1 cellular context compared by ENCODE assay signal in genomic region chr16:48029768-48030167, GRCh38.
TF ChIP-seq lines count a peak whose summit lies in the region.

No MANE protein-coding gene starts in this region.

TF ChIP-seq in H1, 55 proteins besides CTCF, POLR2A, EP300 and RAD21:
- TF ChIP-seq POLR2AphosphoS5 (IDR thresholded peaks at IDR 0.05; ENCODE audit: low read depth, low read length) (no peak), RXRA (IDR thresholded peaks at IDR 0.05; ENCODE audit: insufficient read depth, low read depth, low read length) (no peak), EZH2 (IDR thresholded peaks at IDR 0.05; ENCODE audit: low read depth, low read length, severe bottlenecking) (no peak), SUZ12 (IDR thresholded peaks at IDR 0.05; ENCODE audit: low read length) (no peak), SIX5 (IDR thresholded peaks at IDR 0.05; ENCODE audit: low read depth, low read length) (no peak), RNF2 (IDR thresholded peaks at IDR 0.05; ENCODE audit: borderline replicate concordance, low read depth, low read length, missing control alignments, poor library complexity, severe bottlenecking) (no peak), ZNF274 (IDR thresholded peaks at IDR 0.05; ENCODE audit: borderline replicate concordance, extremely low read depth, low read length) (no peak)
